In genomic region chr2:66508358-66509071, GRCh38 we compare ENCODE assay signal across 13 cellular contexts.
DNase-seq lines count a peak whose midpoint lies in the region; ATAC-seq and TF ChIP-seq lines count a peak whose summit lies in the region.
"Had no signal": no experiment of that assay in that cellular context is flagged by ENCODE, and none has a peak within 500 bp of the region (broad histone marks: within the 10 kb centered on the region; RNA-seq: fewer than 3 reads in every experiment).

No MANE protein-coding gene starts in this region.

- intact Hi-C loops in PC-9 (cut with micrococcal nuclease; ENCODE audit: unreplicated experiment) = loop anchor here (1.0 to 2.0 kb wide), 2 partner anchors 14 to 74 kb away; no protein-coding TSS in a partner anchor

- TF ChIP-seq CTCF in PC-9 (conservative IDR thresholded peaks at IDR 0.05) = no peak
- no peak for TF ChIP-seq CTCF in fibroblast of the aortic adventitia (IDR thresholded peaks at IDR 0.05; ENCODE audit: insufficient read depth, low read length)
- no peak for TF ChIP-seq CTCF in omental fat pad (IDR thresholded peaks at IDR 0.05)

- H3K9me2 ChIP-seq in PC-9 (ENCODE audit: insufficient read depth) = no peaks in the 10 kb centered on the region

- peak; percentile 64 for DNase-seq in ELR (ENCODE audit: low read depth)
- peak; percentile 11 to 40 for DNase-seq in PC-9
- peak; percentile 33 for DNase-seq in fibroblast of the aortic adventitia (ENCODE audit: low read depth)
- no peak for DNase-seq in omental fat pad (ENCODE audit: low spot score)
- no peak for DNase-seq in activated T-cell treated with anti-CD3 and anti-CD28 coated beads for 4 hours
- no peak for DNase-seq in GDM1 (lab: John Stamatoyannopoulos, UW)
- DNase-seq in stimulated activated CD4-positive, alpha-beta T cell treated with anti-CD3 and anti-CD28 coated beads, Interleukin-15, amount 100 ng/mL, for 24 hours = no peak
- DNase-seq: activated CD4-positive, alpha-beta T cell treated with anti-CD3 and anti-CD28 coated beads, Interleukin-2, amount 50 U/mL, for 1 hour; activated naive CD8-positive, alpha-beta T cell treated with anti-CD3 and anti-CD28 coated beads for 36 hours had no signal

- H3F3A ChIP-seq in PC-9 (ENCODE audit: insufficient read depth, low read depth) = no peaks in the 10 kb centered on the region; the same call in none of the 2 replicates

- POLR2A ChIA-PET in PC-9 (lab: Charles Lee; ENCODE audit: unreplicated experiment) = no interaction called here

- H3K27me3 ChIP-seq in PC-9 (ENCODE audit: insufficient read depth, low read depth) = no peaks in the 10 kb centered on the region
- H3K27me3 ChIP-seq: BLaER1 had no signal

- no peaks in the 10 kb centered on the region for H3K9me3 ChIP-seq in PC-9 (ENCODE audit: insufficient read depth, low read depth)
- H3K9me3 ChIP-seq: BLaER1 had no signal

- no TSS peak for BruUV-seq in PC-9 (replicated peaks; lab: Mats Ljungman, UMichigan)

- no peaks in the 10 kb centered on the region for H4K20me1 ChIP-seq in PC-9 (ENCODE audit: insufficient read depth)
- H4K20me1 ChIP-seq: BLaER1 had no signal

- H3K4me3 ChIP-seq in PC-9 (no peak overlapping the region), fibroblast of the aortic adventitia (ENCODE audit: low read depth, low read length) (peak overlapping the region; percentile 6)
- H3K4me3 ChIP-seq: BLaER1, GM12878 had no signal

- H3K36me3 ChIP-seq in PC-9 (ENCODE audit: low read depth) = no peaks in the 10 kb centered on the region
- H3K36me3 ChIP-seq: BLaER1 had no signal

- H3K4me1 ChIP-seq in PC-9 (replicated peaks; ENCODE audit: insufficient read depth) = peaks cover 23% of the 10 kb centered on the region

- H3K4me2 ChIP-seq in PC-9 = peak overlapping the region; percentile 43
- H3K4me2 ChIP-seq: BLaER1 had no signal

- CTCF ChIA-PET in PC-9 (lab: Charles Lee) = no interaction called here

- ATAC-seq in omental fat pad (ENCODE audit: low FRiP score) (peak; percentile 9), HG03159 (IDR thresholded peaks at IDR 0.05; ENCODE audit: unreplicated experiment) (no peak)
- ATAC-seq: GM12878; stimulated activated effector memory CD8-positive, alpha-beta T cell treated with anti-CD3 and anti-CD28 coated beads, Interleukin-12 subunit alpha, Interleukin-12 subunit beta, amount 100 ng/mL, for 72 hours had no signal

- no peak overlapping the region for H2AFZ ChIP-seq in PC-9

- peak overlapping the region; percentile 68 for H3K27ac ChIP-seq in PC-9
- H3K27ac ChIP-seq: BLaER1 had no signal

- no peaks in the 10 kb centered on the region for H3K79me2 ChIP-seq in PC-9 (ENCODE audit: low read depth)

Comparison
In these comparisons a context has a peak if more than half of its experiments do, and no peak if none do; other contexts are left out.
1. DNase-seq: peak in ELR (single experiment), PC-9 (2 of 2) and fibroblast of the aortic adventitia (single experiment); none in omental fat pad (single experiment), activated T-cell treated with anti-CD3 and anti-CD28 coated beads for 4 hours (single experiment), GDM1 (single experiment) and stimulated activated CD4-positive, alpha-beta T cell treated with anti-CD3 and anti-CD28 coated beads, Interleukin-15, amount 100 ng/mL, for 24 hours (single experiment).